ENCODE assay signal across 1 cellular context in genomic region chr10:11638055-11638698, GRCh38.
TF ChIP-seq lines count a peak whose summit lies in the region.

No MANE protein-coding gene starts in this region.

TF ChIP-seq in WTC11, 78 proteins besides CTCF, POLR2A, EP300 and RAD21 (continued from another document):
- TF ChIP-seq, protein P1, sequence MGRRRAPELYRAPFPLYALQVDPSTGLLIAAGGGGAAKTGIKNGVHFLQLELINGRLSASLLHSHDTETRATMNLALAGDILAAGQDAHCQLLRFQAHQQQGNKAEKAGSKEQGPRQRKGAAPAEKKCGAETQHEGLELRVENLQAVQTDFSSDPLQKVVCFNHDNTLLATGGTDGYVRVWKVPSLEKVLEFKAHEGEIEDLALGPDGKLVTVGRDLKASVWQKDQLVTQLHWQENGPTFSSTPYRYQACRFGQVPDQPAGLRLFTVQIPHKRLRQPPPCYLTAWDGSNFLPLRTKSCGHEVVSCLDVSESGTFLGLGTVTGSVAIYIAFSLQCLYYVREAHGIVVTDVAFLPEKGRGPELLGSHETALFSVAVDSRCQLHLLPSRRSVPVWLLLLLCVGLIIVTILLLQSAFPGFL (CRISPR knock-in tag; IDR thresholded peaks at IDR 0.05; ENCODE audit: borderline replicate concordance) = no peak
- no peak for TF ChIP-seq FOXP4 (CRISPR knock-in tag; IDR thresholded peaks at IDR 0.05)
- no peak for TF ChIP-seq ZNF263 (CRISPR knock-in tag; IDR thresholded peaks at IDR 0.05; ENCODE audit: low read depth)
- TF ChIP-seq, protein P2, sequence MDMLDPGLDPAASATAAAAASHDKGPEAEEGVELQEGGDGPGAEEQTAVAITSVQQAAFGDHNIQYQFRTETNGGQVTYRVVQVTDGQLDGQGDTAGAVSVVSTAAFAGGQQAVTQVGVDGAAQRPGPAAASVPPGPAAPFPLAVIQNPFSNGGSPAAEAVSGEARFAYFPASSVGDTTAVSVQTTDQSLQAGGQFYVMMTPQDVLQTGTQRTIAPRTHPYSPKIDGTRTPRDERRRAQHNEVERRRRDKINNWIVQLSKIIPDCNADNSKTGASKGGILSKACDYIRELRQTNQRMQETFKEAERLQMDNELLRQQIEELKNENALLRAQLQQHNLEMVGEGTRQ (CRISPR knock-in tag; IDR thresholded peaks at IDR 0.05) = no peak
- no peak for TF ChIP-seq ZNF425 (CRISPR knock-in tag; conservative IDR thresholded peaks at IDR 0.05)
- no peak for TF ChIP-seq CREM (CRISPR knock-in tag; IDR thresholded peaks at IDR 0.05)
- no peak for TF ChIP-seq TEAD1 (CRISPR knock-in tag; IDR thresholded peaks at IDR 0.05)
- no peak for TF ChIP-seq ESRRA (CRISPR knock-in tag; IDR thresholded peaks at IDR 0.05; ENCODE audit: borderline replicate concordance)
- TF ChIP-seq ZNF317 (CRISPR knock-in tag; IDR thresholded peaks at IDR 0.05; ENCODE audit: borderline replicate concordance, low read depth) = no peak
- TF ChIP-seq IRF2 (CRISPR knock-in tag; IDR thresholded peaks at IDR 0.05; ENCODE audit: borderline replicate concordance, low read depth) = no peak
- TF ChIP-seq ZNF671 (CRISPR knock-in tag; IDR thresholded peaks at IDR 0.05) = no peak
- no peak for TF ChIP-seq ATF1 (CRISPR knock-in tag; IDR thresholded peaks at IDR 0.05)
- no peak for TF ChIP-seq ZNF232 (CRISPR knock-in tag; IDR thresholded peaks at IDR 0.05)
- TF ChIP-seq, protein P3, sequence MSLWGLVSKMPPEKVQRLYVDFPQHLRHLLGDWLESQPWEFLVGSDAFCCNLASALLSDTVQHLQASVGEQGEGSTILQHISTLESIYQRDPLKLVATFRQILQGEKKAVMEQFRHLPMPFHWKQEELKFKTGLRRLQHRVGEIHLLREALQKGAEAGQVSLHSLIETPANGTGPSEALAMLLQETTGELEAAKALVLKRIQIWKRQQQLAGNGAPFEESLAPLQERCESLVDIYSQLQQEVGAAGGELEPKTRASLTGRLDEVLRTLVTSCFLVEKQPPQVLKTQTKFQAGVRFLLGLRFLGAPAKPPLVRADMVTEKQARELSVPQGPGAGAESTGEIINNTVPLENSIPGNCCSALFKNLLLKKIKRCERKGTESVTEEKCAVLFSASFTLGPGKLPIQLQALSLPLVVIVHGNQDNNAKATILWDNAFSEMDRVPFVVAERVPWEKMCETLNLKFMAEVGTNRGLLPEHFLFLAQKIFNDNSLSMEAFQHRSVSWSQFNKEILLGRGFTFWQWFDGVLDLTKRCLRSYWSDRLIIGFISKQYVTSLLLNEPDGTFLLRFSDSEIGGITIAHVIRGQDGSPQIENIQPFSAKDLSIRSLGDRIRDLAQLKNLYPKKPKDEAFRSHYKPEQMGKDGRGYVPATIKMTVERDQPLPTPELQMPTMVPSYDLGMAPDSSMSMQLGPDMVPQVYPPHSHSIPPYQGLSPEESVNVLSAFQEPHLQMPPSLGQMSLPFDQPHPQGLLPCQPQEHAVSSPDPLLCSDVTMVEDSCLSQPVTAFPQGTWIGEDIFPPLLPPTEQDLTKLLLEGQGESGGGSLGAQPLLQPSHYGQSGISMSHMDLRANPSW (CRISPR knock-in tag; conservative IDR thresholded peaks at IDR 0.05; ENCODE audit: low read depth) = no peak
- TF ChIP-seq MLX (CRISPR knock-in tag; IDR thresholded peaks at IDR 0.05) = no peak
